In the genomic region with DNA sequence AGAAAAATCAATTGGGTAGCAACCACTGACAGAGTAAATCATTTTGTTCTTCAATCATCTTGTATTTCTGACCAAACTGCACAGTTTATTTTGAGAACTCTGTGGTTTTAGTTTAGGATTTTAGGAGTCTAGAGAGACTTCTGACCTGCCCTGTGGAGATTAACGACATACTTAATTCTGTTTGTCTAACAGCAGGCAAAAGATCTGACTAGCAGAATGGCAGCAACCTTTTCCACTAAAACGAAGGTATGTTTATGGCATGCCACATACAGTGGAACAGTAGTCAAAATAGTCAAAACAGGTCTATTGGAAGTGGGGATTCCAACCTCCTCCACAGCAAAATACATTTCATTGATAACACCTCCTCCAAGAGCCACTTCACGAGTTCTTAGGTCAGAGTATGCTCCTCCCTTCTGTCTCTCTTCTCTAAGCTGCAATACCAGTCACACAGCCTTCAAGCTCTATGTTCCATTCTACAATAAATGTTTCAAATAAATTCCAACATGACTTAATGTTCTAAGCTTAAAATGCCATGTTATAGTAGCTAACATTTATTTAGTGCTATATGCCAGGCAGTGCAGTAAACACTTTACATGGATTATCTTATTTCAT, we compare ENCODE assay signal across 21 cellular contexts.
DNase-seq lines count a peak whose midpoint lies in the region; ATAC-seq and TF ChIP-seq lines count a peak whose summit lies in the region.
"Had no signal": no experiment of that assay in that cellular context is flagged by ENCODE, and none has a peak within 500 bp of the region (broad histone marks: within the 10 kb centered on the region; RNA-seq: fewer than 3 reads in every experiment).

No MANE protein-coding gene starts in this region.

- H3K4me1 ChIP-seq in HEK293 (ENCODE audit: control insufficient read depth, insufficient read depth, low read length), result peaks cover 29% of the 10 kb centered on the region
- peaks cover 99% of the 10 kb centered on the region for H3K4me1 ChIP-seq in OCI-LY3 (ENCODE audit: low read length)

- POLR2A ChIA-PET in HEK293 (lab: Yijun Ruan, JAX), result no interaction called here

- H3K9me3 ChIP-seq in HEK293 (ENCODE audit: control insufficient read depth, insufficient read depth, low read depth, low read length), result no peaks in the 10 kb centered on the region
- H3K9me3 ChIP-seq in OCI-LY3 (ENCODE audit: insufficient read depth, low read length), result no peaks in the 10 kb centered on the region

- H3K27ac ChIP-seq in HEK293 (ENCODE audit: extremely low read depth, low read depth, low read length) (peak overlapping the region; percentile 1; the same call in 1 of the 2 replicates), OCI-LY3 (ENCODE audit: low read length) (0 out of 2 replicates have a peak overlapping the region, but pooled peaks have one; percentile 2)

- CTCF ChIA-PET in HEK293 (lab: Yijun Ruan, JAX), result interaction anchor here (0.9 kb wide), 1 partner anchor 38 kb away, joined by 5 read pairs; no protein-coding TSS in a partner anchor

- peaks cover 40% of the 10 kb centered on the region for H4K20me1 ChIP-seq in OCI-LY3 (ENCODE audit: insufficient read depth, low read length)

- H3K36me3 ChIP-seq in HEK293 (ENCODE audit: control insufficient read depth in 2 of 2, insufficient read depth in 1 of 2, low read length in 2 of 2) (no peaks in the 10 kb centered on the region), OCI-LY3 (replicated peaks; ENCODE audit: low read depth, low read length) (peaks cover 9% of the 10 kb centered on the region)

- peaks cover 99% of the 10 kb centered on the region for H3K79me2 ChIP-seq in OCI-LY3 (ENCODE audit: low read length)

- H3K4me2 ChIP-seq in OCI-LY3 (ENCODE audit: low read length), result peak overlapping the region; percentile 70

- no peaks in the 10 kb centered on the region for H3K27me3 ChIP-seq in OCI-LY3 (ENCODE audit: low read depth, low read length)

- no peak overlapping the region for H3K4me3 Mint-ChIP-seq in nephron progenitor cell
- peak overlapping the region in 1 of 2 donors; percentile 23 for H3K4me3 Mint-ChIP-seq in stimulated activated naive CD8-positive, alpha-beta T cell treated with anti-CD3 and anti-CD28 coated beads, Interleukin-15, amount 100 ng/mL, for 72 hours
- H3K4me3 Mint-ChIP-seq: CD4-positive, alpha-beta T cell; T-helper 2 cell treated with Interferon-gamma antibody and Interleukin-4, amounts not matched to agents 5 μg/mL and 100 μg/mL, for 36 hours had no signal

- H2AFZ ChIP-seq in OCI-LY3 (ENCODE audit: low read depth, low read length), result no peak overlapping the region

- peak; percentile 44 for DNase-seq in DMS79 (lab: John Stamatoyannopoulos, UW)
- no peak for DNase-seq in DMS79 treated with DMSO at 0.1 percent for 48 hours (lab: John Stamatoyannopoulos, UW)
- DNase-seq in nephron progenitor cell, result no peak
- DNase-seq in stimulated activated naive CD8-positive, alpha-beta T cell treated with anti-CD3 and anti-CD28 coated beads, Interleukin-15, amount 100 ng/mL, for 72 hours, result no peak
- no peak for DNase-seq in NK-92 (lab: John Stamatoyannopoulos, UW; ENCODE audit: unreplicated experiment)
- DNase-seq: AML-193; Calu3; CD4-positive, alpha-beta T cell; EL; H7; Karpas-422; NCI-H2029 treated with DMSO at 0.1 percent for 48 hours; NCI-H226; NCI-H774; OCI-M1; RPMI8226; SW 1271 had no signal

- H3K27me3 Mint-ChIP-seq in nephron progenitor cell (ENCODE audit: low read depth, poor library complexity), result peaks cover 8% of the 10 kb centered on the region
- no peaks in the 10 kb centered on the region for H3K27me3 Mint-ChIP-seq in stimulated activated naive CD8-positive, alpha-beta T cell treated with anti-CD3 and anti-CD28 coated beads, Interleukin-15, amount 100 ng/mL, for 72 hours

- ATAC-seq in stimulated activated naive CD8-positive, alpha-beta T cell treated with anti-CD3 and anti-CD28 coated beads, Interleukin-15, amount 100 ng/mL, for 72 hours, result no peak
- no peak for ATAC-seq in GM19397 (IDR thresholded peaks at IDR 0.05; ENCODE audit: unreplicated experiment)

- H3K4me3 ChIP-seq in HEK293 (ENCODE audit: low read depth, low read length) (no peak overlapping the region), OCI-LY3 (ENCODE audit: low read length) (no peak overlapping the region)

- H3K9ac ChIP-seq in OCI-LY3 (ENCODE audit: low read length), result no peak overlapping the region

- H3K4me1 Mint-ChIP-seq in nephron progenitor cell, result peaks cover 14% of the 10 kb centered on the region
- peaks cover 70% of the 10 kb centered on the region for H3K4me1 Mint-ChIP-seq in stimulated activated naive CD8-positive, alpha-beta T cell treated with anti-CD3 and anti-CD28 coated beads, Interleukin-15, amount 100 ng/mL, for 72 hours

- H3K27ac Mint-ChIP-seq in nephron progenitor cell, result peak overlapping the region; percentile 21
- no peak overlapping the region for H3K27ac Mint-ChIP-seq in stimulated activated naive CD8-positive, alpha-beta T cell treated with anti-CD3 and anti-CD28 coated beads, Interleukin-15, amount 100 ng/mL, for 72 hours
- H3K27ac Mint-ChIP-seq: CD4-positive, alpha-beta T cell; T-helper 2 cell treated with Interferon-gamma antibody and Interleukin-4, amounts not matched to agents 5 μg/mL and 100 μg/mL, for 36 hours had no signal

- H3K36me3 Mint-ChIP-seq in nephron progenitor cell (ENCODE audit: low read depth), result no peaks in the 10 kb centered on the region

- no peaks in the 10 kb centered on the region for H3K9me3 Mint-ChIP-seq in nephron progenitor cell
- no peaks in the 10 kb centered on the region for H3K9me3 Mint-ChIP-seq in stimulated activated naive CD8-positive, alpha-beta T cell treated with anti-CD3 and anti-CD28 coated beads, Interleukin-15, amount 100 ng/mL, for 72 hours
- H3K9me3 Mint-ChIP-seq: CD4-positive, alpha-beta T cell; T-helper 2 cell treated with Interferon-gamma antibody and Interleukin-4, amounts not matched to agents 5 μg/mL and 100 μg/mL, for 36 hours had no signal

- no peak for TF ChIP-seq CTCF in HEK293 (tag by site-specific recombination; IDR thresholded peaks at IDR 0.05)
- no peak for TF ChIP-seq CTCF in OCI-LY3 (IDR thresholded peaks at IDR 0.05; ENCODE audit: low read depth, low read length)
- TF ChIP-seq CTCF in nephron progenitor cell (IDR thresholded peaks at IDR 0.05), result no peak

TF ChIP-seq in HEK293, 187 proteins besides CTCF, POLR2A, EP300 and RAD21 (continues in another document):
- no peak for TF ChIP-seq ZNF530 (tag by site-specific recombination; IDR thresholded peaks at IDR 0.05; ENCODE audit: low read depth)
- TF ChIP-seq SETDB1 (IDR thresholded peaks at IDR 0.05; ENCODE audit: insufficient read length, low read length), result no peak
- no peak for TF ChIP-seq HOXA7 (CRISPR knock-in tag; IDR thresholded peaks at IDR 0.05; ENCODE audit: borderline replicate concordance)
- TF ChIP-seq, protein P1, sequence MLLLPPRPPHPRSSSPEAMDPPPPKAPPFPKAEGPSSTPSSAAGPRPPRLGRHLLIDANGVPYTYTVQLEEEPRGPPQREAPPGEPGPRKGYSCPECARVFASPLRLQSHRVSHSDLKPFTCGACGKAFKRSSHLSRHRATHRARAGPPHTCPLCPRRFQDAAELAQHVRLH (tag by site-specific recombination; IDR thresholded peaks at IDR 0.05), result peak; percentile 70; the same call in 1 of the 2 replicates
- no peak for TF ChIP-seq ZNF423 (tag by site-specific recombination; IDR thresholded peaks at IDR 0.05)
- TF ChIP-seq OSR2 (tag by site-specific recombination; IDR thresholded peaks at IDR 0.05), result peak; percentile 86
- 0 out of 2 replicates have a peak, but pooled peaks have one; percentile 16 for TF ChIP-seq ZNF366 (tag by site-specific recombination; conservative IDR thresholded peaks at IDR 0.05)
- no peak for TF ChIP-seq ZNF112 (tag by site-specific recombination; IDR thresholded peaks at IDR 0.05)
- TF ChIP-seq, protein P2, sequence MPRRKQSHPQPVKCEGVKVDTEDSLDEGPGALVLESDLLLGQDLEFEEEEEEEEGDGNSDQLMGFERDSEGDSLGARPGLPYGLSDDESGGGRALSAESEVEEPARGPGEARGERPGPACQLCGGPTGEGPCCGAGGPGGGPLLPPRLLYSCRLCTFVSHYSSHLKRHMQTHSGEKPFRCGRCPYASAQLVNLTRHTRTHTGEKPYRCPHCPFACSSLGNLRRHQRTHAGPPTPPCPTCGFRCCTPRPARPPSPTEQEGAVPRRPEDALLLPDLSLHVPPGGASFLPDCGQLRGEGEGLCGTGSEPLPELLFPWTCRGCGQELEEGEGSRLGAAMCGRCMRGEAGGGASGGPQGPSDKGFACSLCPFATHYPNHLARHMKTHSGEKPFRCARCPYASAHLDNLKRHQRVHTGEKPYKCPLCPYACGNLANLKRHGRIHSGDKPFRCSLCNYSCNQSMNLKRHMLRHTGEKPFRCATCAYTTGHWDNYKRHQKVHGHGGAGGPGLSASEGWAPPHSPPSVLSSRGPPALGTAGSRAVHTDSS (tag by site-specific recombination; IDR thresholded peaks at IDR 0.05), result no peak
- peak; percentile 93 for TF ChIP-seq FEZF1 (tag by site-specific recombination; IDR thresholded peaks at IDR 0.05)
- TF ChIP-seq ZNF510 (tag by site-specific recombination; IDR thresholded peaks at IDR 0.05; ENCODE audit: insufficient replicate concordance), result no peak
- no peak for TF ChIP-seq GLIS1 (tag by site-specific recombination; IDR thresholded peaks at IDR 0.05)
- TF ChIP-seq, protein P3, sequence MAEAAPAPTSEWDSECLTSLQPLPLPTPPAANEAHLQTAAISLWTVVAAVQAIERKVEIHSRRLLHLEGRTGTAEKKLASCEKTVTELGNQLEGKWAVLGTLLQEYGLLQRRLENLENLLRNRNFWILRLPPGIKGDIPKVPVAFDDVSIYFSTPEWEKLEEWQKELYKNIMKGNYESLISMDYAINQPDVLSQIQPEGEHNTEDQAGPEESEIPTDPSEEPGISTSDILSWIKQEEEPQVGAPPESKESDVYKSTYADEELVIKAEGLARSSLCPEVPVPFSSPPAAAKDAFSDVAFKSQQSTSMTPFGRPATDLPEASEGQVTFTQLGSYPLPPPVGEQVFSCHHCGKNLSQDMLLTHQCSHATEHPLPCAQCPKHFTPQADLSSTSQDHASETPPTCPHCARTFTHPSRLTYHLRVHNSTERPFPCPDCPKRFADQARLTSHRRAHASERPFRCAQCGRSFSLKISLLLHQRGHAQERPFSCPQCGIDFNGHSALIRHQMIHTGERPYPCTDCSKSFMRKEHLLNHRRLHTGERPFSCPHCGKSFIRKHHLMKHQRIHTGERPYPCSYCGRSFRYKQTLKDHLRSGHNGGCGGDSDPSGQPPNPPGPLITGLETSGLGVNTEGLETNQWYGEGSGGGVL (tag by site-specific recombination; IDR thresholded peaks at IDR 0.05), result no peak
- TF ChIP-seq ZNF2 (tag by site-specific recombination; IDR thresholded peaks at IDR 0.05), result 0 out of 2 replicates have a peak, but pooled peaks have one; percentile 15
- 0 out of 2 replicates have a peak, but pooled peaks have one; percentile 19 for TF ChIP-seq YY1 (tag by site-specific recombination; IDR thresholded peaks at IDR 0.05)
- TF ChIP-seq ZNF114 (tag by site-specific recombination; IDR thresholded peaks at IDR 0.05), result no peak
- TF ChIP-seq ZNF341 (tag by site-specific recombination; IDR thresholded peaks at IDR 0.05; ENCODE audit: low read depth), result peak; percentile 65
- TF ChIP-seq ZNF600 (tag by site-specific recombination; IDR thresholded peaks at IDR 0.05), result peak; percentile 44; the same call in 1 of the 2 replicates
